ENCODE assay signal across 22 cellular contexts in the genomic region with DNA sequence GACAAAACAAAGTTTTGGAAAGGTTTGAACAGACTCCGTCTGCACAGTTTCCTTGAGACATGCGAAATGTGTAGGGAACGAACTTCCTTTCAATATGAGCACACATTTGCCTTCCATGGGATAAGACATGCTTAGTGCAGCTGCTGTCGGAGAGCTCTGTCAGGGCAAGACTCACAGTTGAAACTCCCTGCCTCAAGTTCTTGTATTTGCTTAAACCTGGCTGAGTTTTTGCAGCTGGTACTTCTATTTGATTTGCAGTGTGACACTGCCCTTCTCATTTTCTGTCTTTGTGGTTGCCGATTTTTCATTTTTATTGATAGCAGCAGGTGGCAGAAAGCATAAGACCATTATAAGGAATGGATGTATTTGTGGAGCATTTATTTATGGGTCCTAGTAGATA. TPM values are rescaled to one million over a fixed set of nuclear protein-coding genes. Genes with fewer than 3 reads are reported as not detected.
DNase-seq lines count a peak whose midpoint lies in the region; ATAC-seq and TF ChIP-seq lines count a peak whose summit lies in the region.
"Had no signal": no experiment of that assay in that cellular context is flagged by ENCODE, and none has a peak within 500 bp of the region (broad histone marks: within the 10 kb centered on the region; RNA-seq: fewer than 3 reads in every experiment).

No MANE protein-coding gene starts in this region.

- peaks cover 11% of the 10 kb centered on the region for H3K4me1 Mint-ChIP-seq in activated CD4-positive, alpha-beta T cell treated with anti-CD3 and anti-CD28 coated beads, Interleukin-2, amount 10 ng/mL, durations not matched to agents 24 days and 14 days
- peaks cover 33% of the 10 kb centered on the region for H3K4me1 Mint-ChIP-seq in activated CD4-positive, alpha-beta T cell treated with anti-CD3 and anti-CD28 coated beads for 36 hours

- H3K27me3 Mint-ChIP-seq in activated CD4-positive, alpha-beta T cell treated with anti-CD3 and anti-CD28 coated beads, Interleukin-2, amount 10 ng/mL, durations not matched to agents 24 days and 14 days, result no peaks in the 10 kb centered on the region
- no peaks in the 10 kb centered on the region for H3K27me3 Mint-ChIP-seq in activated CD4-positive, alpha-beta T cell treated with anti-CD3 and anti-CD28 coated beads for 36 hours
- H3K27me3 Mint-ChIP-seq: activated CD4-positive, alpha-beta memory T cell treated with anti-CD3 and anti-CD28 coated beads for 36 hours; activated naive CD8-positive, alpha-beta T cell treated with anti-CD3 and anti-CD28 coated beads for 36 hours; CD4-positive, CD25-positive, alpha-beta regulatory T cell; stimulated activated naive B cell treated with anti-CD40 and anti-IgM and Interleukin-4, amounts not matched to agents 10 μg/mL and 1 μg/mL and 100 μg/mL, for 72 hours had no signal

- H3K9me3 ChIP-seq in skeletal muscle satellite cell (replicated peaks; ENCODE audit: low read length) (no peaks in the 10 kb centered on the region), vagina (no peaks in the 10 kb centered on the region)
- H3K9me3 ChIP-seq: A549, transverse colon had no signal

- H3K27ac Mint-ChIP-seq in activated CD4-positive, alpha-beta T cell treated with anti-CD3 and anti-CD28 coated beads, Interleukin-2, amount 10 ng/mL, durations not matched to agents 24 days and 14 days, result no peak overlapping the region
- no peak overlapping the region for H3K27ac Mint-ChIP-seq in activated CD4-positive, alpha-beta T cell treated with anti-CD3 and anti-CD28 coated beads for 36 hours
- H3K27ac Mint-ChIP-seq: activated CD4-positive, alpha-beta memory T cell treated with anti-CD3 and anti-CD28 coated beads for 36 hours; activated naive CD8-positive, alpha-beta T cell treated with anti-CD3 and anti-CD28 coated beads for 36 hours; CD4-positive, CD25-positive, alpha-beta regulatory T cell; stimulated activated naive B cell treated with anti-CD40 and anti-IgM and Interleukin-4, amounts not matched to agents 10 μg/mL and 1 μg/mL and 100 μg/mL, for 72 hours had no signal

- no peak for TF ChIP-seq CTCF in foreskin keratinocyte (conservative IDR thresholded peaks at IDR 0.05)
- no peak for TF ChIP-seq CTCF in vagina (IDR thresholded peaks at IDR 0.05)

- no peaks in the 10 kb centered on the region for H3K27me3 ChIP-seq in foreskin keratinocyte
- H3K27me3 ChIP-seq in skeletal muscle satellite cell (ENCODE audit: control insufficient read depth, insufficient read depth, low read length), result no peaks in the 10 kb centered on the region
- H3K27me3 ChIP-seq in vagina, result no peaks in the 10 kb centered on the region
- H3K27me3 ChIP-seq: hepatocyte had no signal

- peaks cover 25% of the 10 kb centered on the region for H3K4me1 ChIP-seq in foreskin keratinocyte
- peaks cover 47% of the 10 kb centered on the region for H3K4me1 ChIP-seq in skeletal muscle satellite cell (ENCODE audit: control insufficient read depth, insufficient read depth, low read length)
- no peaks in the 10 kb centered on the region for H3K4me1 ChIP-seq in vagina

- H3K9me3 Mint-ChIP-seq in activated CD4-positive, alpha-beta T cell treated with anti-CD3 and anti-CD28 coated beads, Interleukin-2, amount 10 ng/mL, durations not matched to agents 24 days and 14 days, result no peaks in the 10 kb centered on the region
- peaks cover 1% of the 10 kb centered on the region for H3K9me3 Mint-ChIP-seq in activated CD4-positive, alpha-beta T cell treated with anti-CD3 and anti-CD28 coated beads for 36 hours (ENCODE audit: low read depth)
- H3K9me3 Mint-ChIP-seq: activated CD4-positive, alpha-beta memory T cell treated with anti-CD3 and anti-CD28 coated beads for 36 hours; activated naive CD8-positive, alpha-beta T cell treated with anti-CD3 and anti-CD28 coated beads for 36 hours; activated T-cell treated with anti-CD3 and anti-CD28 coated beads, Interleukin-2, amount 50 U/mL, for 4 hours; CD4-positive, CD25-positive, alpha-beta regulatory T cell; stimulated activated naive B cell treated with anti-CD40 and anti-IgM and Interleukin-4, amounts not matched to agents 10 μg/mL and 1 μg/mL and 100 μg/mL, for 72 hours had no signal

- POLR2A ChIA-PET in activated CD4-positive, alpha-beta T cell treated with anti-CD3 and anti-CD28 coated beads for 36 hours (lab: Charles Lee), result no interaction called here

- H3K27ac ChIP-seq in foreskin keratinocyte (peak overlapping the region; percentile 97), vagina (no peak overlapping the region)
- H3K27ac ChIP-seq: A549, hepatocyte, transverse colon had no signal

- no peak overlapping the region for H3K4me3 Mint-ChIP-seq in activated CD4-positive, alpha-beta T cell treated with anti-CD3 and anti-CD28 coated beads, Interleukin-2, amount 10 ng/mL, durations not matched to agents 24 days and 14 days
- no peak overlapping the region for H3K4me3 Mint-ChIP-seq in activated CD4-positive, alpha-beta T cell treated with anti-CD3 and anti-CD28 coated beads for 36 hours
- H3K4me3 Mint-ChIP-seq: activated CD4-positive, alpha-beta memory T cell treated with anti-CD3 and anti-CD28 coated beads for 36 hours; activated naive CD8-positive, alpha-beta T cell treated with anti-CD3 and anti-CD28 coated beads for 36 hours; activated T-cell treated with anti-CD3 and anti-CD28 coated beads, Interleukin-2, amount 50 U/mL, for 4 hours; CD4-positive, CD25-positive, alpha-beta regulatory T cell; stimulated activated naive B cell treated with anti-CD40 and anti-IgM and Interleukin-4, amounts not matched to agents 10 μg/mL and 1 μg/mL and 100 μg/mL, for 72 hours had no signal

- no peak for TF ChIP-seq POLR2A in vagina (IDR thresholded peaks at IDR 0.05)

- no peaks in the 10 kb centered on the region for H3K36me3 ChIP-seq in skeletal muscle satellite cell (ENCODE audit: insufficient read depth, low read length)
- H3K36me3 ChIP-seq in vagina, result no peaks in the 10 kb centered on the region
- H3K36me3 ChIP-seq: transverse colon had no signal

- intact Hi-C loops in activated CD4-positive, alpha-beta T cell treated with anti-CD3 and anti-CD28 coated beads, Interleukin-2, amount 10 ng/mL, durations not matched to agents 24 days and 14 days (cut with micrococcal nuclease), result no loop called here
- intact Hi-C loops in activated CD4-positive, alpha-beta T cell treated with anti-CD3 and anti-CD28 coated beads for 36 hours (cut with DNase I, micrococcal nuclease), result no loop called here
- intact Hi-C loops in vagina (cut with DNase I), result no loop called here

- H3K4me2 ChIP-seq in skeletal muscle satellite cell (ENCODE audit: low read length), result peak overlapping the region; percentile 65
- H3K4me2 ChIP-seq: A549, hepatocyte had no signal

- H3K36me3 Mint-ChIP-seq in activated CD4-positive, alpha-beta T cell treated with anti-CD3 and anti-CD28 coated beads, Interleukin-2, amount 10 ng/mL, durations not matched to agents 24 days and 14 days (ENCODE audit: low read depth), result no peaks in the 10 kb centered on the region
- H3K36me3 Mint-ChIP-seq in activated CD4-positive, alpha-beta T cell treated with anti-CD3 and anti-CD28 coated beads for 36 hours (ENCODE audit: low read depth), result no peaks in the 10 kb centered on the region
- H3K36me3 Mint-ChIP-seq: activated CD4-positive, alpha-beta memory T cell treated with anti-CD3 and anti-CD28 coated beads for 36 hours; activated naive CD8-positive, alpha-beta T cell treated with anti-CD3 and anti-CD28 coated beads for 36 hours; CD4-positive, CD25-positive, alpha-beta regulatory T cell; stimulated activated naive B cell treated with anti-CD40 and anti-IgM and Interleukin-4, amounts not matched to agents 10 μg/mL and 1 μg/mL and 100 μg/mL, for 72 hours had no signal

- ATAC-seq in activated CD4-positive, alpha-beta T cell treated with anti-CD3 and anti-CD28 coated beads for 36 hours, result no peak
- no peak for ATAC-seq in foreskin keratinocyte
- no peak for ATAC-seq in GM21381 (IDR thresholded peaks at IDR 0.05; ENCODE audit: unreplicated experiment)
- ATAC-seq: A549; activated T-cell treated with anti-CD3 and anti-CD28 coated beads, Interleukin-2, amount 50 U/mL, for 4 hours; stimulated activated naive B cell treated with anti-CD40 and anti-IgM and Interleukin-4, amounts not matched to agents 10 μg/mL and 1 μg/mL and 100 μg/mL, for 72 hours had no signal

- CTCF ChIA-PET in activated CD4-positive, alpha-beta T cell treated with anti-CD3 and anti-CD28 coated beads for 36 hours (lab: Charles Lee), result interaction anchor here (0.7 kb wide), 1 partner anchor 123 kb away, joined by 4 read pairs; no protein-coding TSS in a partner anchor

- H3K4me3 ChIP-seq in skeletal muscle satellite cell (ENCODE audit: low read length) (peak overlapping the region; percentile 31), vagina (no peak overlapping the region)
- H3K4me3 ChIP-seq: A549, hepatocyte, transverse colon had no signal

- peak; percentile 50 for DNase-seq in activated CD4-positive, alpha-beta T cell treated with anti-CD3 and anti-CD28 coated beads, Interleukin-2, amount 10 ng/mL, durations not matched to agents 24 days and 14 days
- no peak for DNase-seq in activated CD4-positive, alpha-beta T cell treated with anti-CD3 and anti-CD28 coated beads for 36 hours
- DNase-seq in SHP77 (lab: John Stamatoyannopoulos, UW), result peak; percentile 77 to 83
- DNase-seq in foreskin keratinocyte, result no peak
- no peak for DNase-seq in vagina (ENCODE audit: extremely low spot score in 2 of 2)
- no peak for DNase-seq in EL
- DNase-seq: activated CD4-positive, alpha-beta memory T cell treated with anti-CD3 and anti-CD28 coated beads for 36 hours; activated naive CD8-positive, alpha-beta T cell treated with anti-CD3 and anti-CD28 coated beads for 36 hours; activated T-cell treated with anti-CD3 and anti-CD28 coated beads, Interleukin-2, amount 50 U/mL, for 4 hours; CD4-positive, CD25-positive, alpha-beta regulatory T cell; DMS79 treated with DMSO at 0.1 percent for 48 hours; NCI-H1105 treated with DMSO at 0.1 percent for 48 hours; NCI-H446; posterior cingulate gyrus; stimulated activated CD4-positive, alpha-beta T cell treated with anti-CD3 and anti-CD28 coated beads, Interleukin-12 subunit alpha, Interleukin-12 subunit beta, amount 100 ng/mL, for 4 hours; stimulated activated naive B cell treated with anti-CD40 and anti-IgM and Interleukin-4, amounts not matched to agents 10 μg/mL and 1 μg/mL and 100 μg/mL, for 72 hours; transverse colon had no signal

- H3K9ac ChIP-seq in skeletal muscle satellite cell (ENCODE audit: low read depth, low read length), result peak overlapping the region; percentile 77

RNA-seq across cellular contexts. Expression of a gene that starts 18.2 kb away (rescaled TPM):
- 98.1 and 107 TPM in 2 replicates for total RNA-seq in activated CD4-positive, alpha-beta T cell treated with anti-CD3 and anti-CD28 coated beads, Interleukin-2, amount 10 ng/mL, durations not matched to agents 24 days and 14 days
- 10 to 100 TPM; 74.7 to 83.6 TPM for total RNA-seq in activated CD4-positive, alpha-beta T cell treated with anti-CD3 and anti-CD28 coated beads for 36 hours
- total RNA-seq in foreskin keratinocyte (not detected in 2 replicates), vagina (2.9 TPM)
- not detected in 2 replicates for polyA plus RNA-seq in foreskin keratinocyte
- 0.22 and 0.76 TPM in 2 replicates for total RNA-seq in skeletal muscle satellite cell (2012; rRNA removed)
- total RNA-seq: hepatocyte, kidney epithelial cell had no signal
- polyA plus RNA-seq: hepatocyte had no signal

Comparison
In these comparisons a context has a peak if more than half of its experiments do, and no peak if none do; other contexts are left out.
1. DNase-seq: peak in activated CD4-positive, alpha-beta T cell treated with anti-CD3 and anti-CD28 coated beads, Interleukin-2, amount 10 ng/mL, durations not matched to agents 24 days and 14 days (single experiment) and SHP77 (2 of 2); none in activated CD4-positive, alpha-beta T cell treated with anti-CD3 and anti-CD28 coated beads for 36 hours (single experiment), foreskin keratinocyte (0 of 2), vagina (0 of 2) and EL (single experiment).
2. RNA of a gene that starts 18.2 kb away (total RNA-seq): 98.1 to 107 TPM in activated CD4-positive, alpha-beta T cell treated with anti-CD3 and anti-CD28 coated beads, Interleukin-2, amount 10 ng/mL, durations not matched to agents 24 days and 14 days and 74.7 to 83.6 TPM in activated CD4-positive, alpha-beta T cell treated with anti-CD3 and anti-CD28 coated beads for 36 hours; 2.9 TPM in vagina (single experiment) and not detected in foreskin keratinocyte; every median in the first group is over 10 times any median in the second.